ENCODE assay signal across 20 cellular contexts in the genomic region with DNA sequence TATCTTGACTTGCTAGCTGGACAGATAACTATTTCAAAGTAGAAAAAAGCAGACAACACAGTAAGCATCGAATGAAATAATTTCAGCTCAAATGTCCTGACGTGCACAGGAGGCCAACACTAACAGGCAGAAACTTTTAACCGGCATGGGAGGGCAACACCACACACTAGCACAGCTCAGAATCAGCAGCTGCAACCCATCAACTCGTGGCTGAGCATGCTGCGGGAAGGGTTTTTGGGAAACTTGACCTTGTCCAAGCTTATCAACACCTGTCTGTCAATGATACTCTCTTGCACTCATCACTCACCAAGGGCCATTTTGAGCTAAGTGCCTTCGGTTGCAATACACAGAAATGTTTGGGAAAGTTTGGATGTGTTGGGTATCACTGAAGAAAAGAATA.
"Had no signal": no experiment of that assay in that cellular context is flagged by ENCODE, and none has a peak within 500 bp of the region (broad histone marks: within the 10 kb centered on the region; RNA-seq: fewer than 3 reads in every experiment).

No MANE protein-coding gene starts in this region.

- H3K27me3 ChIP-seq: MG63 had no signal

- ATAC-seq: HepG2 had no signal

- DNase-seq: IMR-90, Karpas-422, KG1, MG63, NCI-H1092, NCI-H1105 treated with DMSO at 0.1 percent for 48 hours, NCI-H1417 treated with DMSO at 0.1 percent for 48 hours, NCI-H146, NCI-H1694 treated with DMSO at 0.1 percent for 48 hours, NCI-H1930, NCI-H2081, NCI-H2107, NCI-H2227 treated with DMSO at 0.1 percent for 48 hours, NCI-H524, NCI-H526 treated with DMSO at 0.1 percent for 48 hours, NCI-H774, RPMI8226, SHP77, SK-N-SH had no signal

- H3K36me3 ChIP-seq: MG63 had no signal

- H3K4me3 ChIP-seq: MG63 had no signal
